Comparison of ENCODE assay signal across 21 cellular contexts in the genomic region with DNA sequence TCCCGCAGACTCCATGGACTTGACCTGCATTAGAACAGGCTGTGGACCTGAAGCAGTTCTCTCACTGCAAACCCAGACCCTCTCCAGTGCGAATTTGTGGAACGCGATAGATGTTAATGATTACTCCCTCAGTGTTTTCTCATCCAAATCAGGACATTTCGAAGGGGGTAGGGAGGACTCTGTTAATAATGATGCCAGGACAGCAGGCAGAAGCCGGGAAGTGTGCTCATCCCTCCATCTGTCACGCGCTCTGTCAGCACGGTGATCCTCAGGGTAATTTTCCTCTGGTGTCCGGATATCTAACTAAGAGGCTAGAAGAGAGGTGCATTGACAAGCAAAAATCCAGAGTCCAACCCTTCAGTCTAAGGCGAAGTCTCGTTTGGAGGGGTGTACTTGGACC. TPM values are rescaled to one million over a fixed set of nuclear protein-coding genes. Genes with fewer than 3 reads are reported as not detected.
DNase-seq lines count a peak whose midpoint lies in the region; ATAC-seq and TF ChIP-seq lines count a peak whose summit lies in the region.
"Had no signal": no experiment of that assay in that cellular context is flagged by ENCODE, and none has a peak within 500 bp of the region (broad histone marks: within the 10 kb centered on the region; RNA-seq: fewer than 3 reads in every experiment).

No MANE protein-coding gene starts in this region.

- peaks cover 55% of the 10 kb centered on the region for H3K36me3 Mint-ChIP-seq in CD4-positive, alpha-beta T cell (ENCODE audit: low read depth)
- H3K36me3 Mint-ChIP-seq in H9 (ENCODE audit: insufficient read depth in 1 of 3, low read depth in 3 of 3) = peaks cover 3 to 16% (median 10%) of the 10 kb centered on the region in 3 experiments; a peak in 5 of 7 replicates
- H3K36me3 Mint-ChIP-seq in activated B cell treated with CpG ODN at 0.5 μM for 24 hours (ENCODE audit: low read depth) = peaks cover 50% of the 10 kb centered on the region
- H3K36me3 Mint-ChIP-seq in type B pancreatic cell = peaks cover 18% of the 10 kb centered on the region

- H2AK5ac ChIP-seq in H9 (ENCODE audit: insufficient read length, low read length) = no peak overlapping the region

- H3K27ac ChIP-seq in CD4-positive, alpha-beta T cell (ENCODE audit: low read depth, low read length) = no peak overlapping the region
- H3K27ac ChIP-seq in H9 (ENCODE audit: insufficient read length, low read depth, low read length) = no peak overlapping the region
- H3K27ac ChIP-seq: body of pancreas, esophagus muscularis mucosa, thoracic aorta had no signal

- H3K4me1 ChIP-seq in H9 (ENCODE audit: insufficient read depth, low read length) = peaks cover 2% of the 10 kb centered on the region; the same call in 1 of the 2 replicates

- intact Hi-C loops in CD4-positive, alpha-beta T cell (cut with DNase I, micrococcal nuclease) = no loop called here
- intact Hi-C loops in activated B cell treated with CpG ODN at 0.5 μM for 24 hours (cut with micrococcal nuclease) = loop anchor here (10.0 kb wide), 2 partner anchors 446 to 1696 kb away; a partner anchor contains a TSS
- intact Hi-C loops in posterior vena cava (cut with DNase I) = no loop called here

- no peak overlapping the region; the same call in 1 of the 2 replicates for H3K14ac ChIP-seq in H9 (ENCODE audit: insufficient read depth, low read length)

- H2BK5ac ChIP-seq in H9 (ENCODE audit: insufficient read length, low read length) = no peak overlapping the region

- H3K9ac ChIP-seq in H9 (ENCODE audit: extremely low read depth, insufficient read length, low read length) = no peak overlapping the region

- H3K56ac ChIP-seq in H9 (ENCODE audit: insufficient read length, low read depth, low read length) = no peak overlapping the region

- TF ChIP-seq CTCF in CD4-positive, alpha-beta T cell (IDR thresholded peaks at IDR 0.05) = no peak
- TF ChIP-seq CTCF in H9 (conservative IDR thresholded peaks at IDR 0.05) = no peak
- TF ChIP-seq CTCF in activated B cell treated with CpG ODN at 0.5 μM for 24 hours (IDR thresholded peaks at IDR 0.05) = no peak
- TF ChIP-seq CTCF in type B pancreatic cell (conservative IDR thresholded peaks at IDR 0.05) = no peak

- H2BK12ac ChIP-seq in H9 (ENCODE audit: insufficient read length, low read depth, low read length) = no peak overlapping the region

- POLR2A ChIA-PET in CD4-positive, alpha-beta T cell (lab: Charles Lee) = interaction anchor here (0.5 kb wide), 1 partner anchor 12 kb away, joined by 3 read pairs; no protein-coding TSS in a partner anchor
- POLR2A ChIA-PET in activated B cell treated with CpG ODN at 0.5 μM for 24 hours (lab: Charles Lee) = interaction anchor here (2.6 to 24.2 kb wide), 3 partner anchors 8 to 93 kb away, joined by 7 to 683 read pairs (median 44); no protein-coding TSS in a partner anchor

- peaks cover 17% of the 10 kb centered on the region; the same call in 1 of the 2 replicates for H3K79me2 ChIP-seq in H9 (ENCODE audit: insufficient read depth, low read length)

- H2BK15ac ChIP-seq in H9 (ENCODE audit: low read depth, low read length) = no peak overlapping the region

- H3K23ac ChIP-seq in H9 (ENCODE audit: insufficient read length, low read depth, low read length) = no peak overlapping the region

- no peak for DNase-seq in CD4-positive, alpha-beta T cell
- DNase-seq in H9 (no peak), activated B cell treated with CpG ODN at 0.5 μM for 24 hours (no peak), left kidney (ENCODE audit: low read depth, low spot score) (peak; percentile 53), type B pancreatic cell (ENCODE audit: extremely low spot score, unreplicated experiment) (no peak), posterior vena cava (ENCODE audit: low spot score) (no peak), NCI-H69 (lab: John Stamatoyannopoulos, UW) (no peak)
- DNase-seq: activated naive CD4-positive, alpha-beta T cell treated with anti-CD3 and anti-CD28 coated beads, Interleukin-2, amount 50 U/mL, for 16 hours; AML-193; body of pancreas; DMS153; H7; heart left ventricle; Karpas-422; NCI-H1417 treated with DMSO at 0.1 percent for 48 hours; NCI-H2227 treated with DMSO at 0.1 percent for 48 hours; nucleus accumbens; stimulated activated CD4-positive, alpha-beta T cell treated with anti-CD3 and anti-CD28 coated beads, Interleukin-4, amount 100 ng/mL, for 4 hours had no signal

- H2BK20ac ChIP-seq in H9 (ENCODE audit: low read depth, low read length, poor library complexity, severe bottlenecking) = no peak overlapping the region

- no peaks in the 10 kb centered on the region for H3K27me3 ChIP-seq in CD4-positive, alpha-beta T cell (ENCODE audit: control insufficient read depth, insufficient read depth, low read length)
- no peaks in the 10 kb centered on the region for H3K27me3 ChIP-seq in H9 (ENCODE audit: insufficient read depth, low read length)
- H3K27me3 ChIP-seq: body of pancreas, dorsolateral prefrontal cortex, esophagus muscularis mucosa, heart left ventricle had no signal

- H4K5ac ChIP-seq in H9 (ENCODE audit: insufficient read length, low read depth, low read length) = peak overlapping the region; percentile 31

- H3K27ac Mint-ChIP-seq in CD4-positive, alpha-beta T cell = peak overlapping the region; percentile 85
- H3K27ac Mint-ChIP-seq in H9 (no peak overlapping the region), activated B cell treated with CpG ODN at 0.5 μM for 24 hours (peak overlapping the region; percentile 76), type B pancreatic cell (no peak overlapping the region)

- H3K79me1 ChIP-seq in H9 (ENCODE audit: insufficient read depth, low read depth, low read length, poor library complexity, severe bottlenecking) = peaks cover 18% of the 10 kb centered on the region

- H3K4ac ChIP-seq in H9 (ENCODE audit: low read depth, low read length) = no peak overlapping the region

- CTCF ChIA-PET in CD4-positive, alpha-beta T cell (lab: Charles Lee) = no interaction called here
- CTCF ChIA-PET in activated B cell treated with CpG ODN at 0.5 μM for 24 hours (lab: Charles Lee) = interaction anchor here (1.0 kb wide), 1 partner anchor 43 kb away, joined by 3 read pairs; no protein-coding TSS in a partner anchor

- H3K18ac ChIP-seq in H9 (ENCODE audit: insufficient read length, low read depth, low read length) = no peak overlapping the region

- H2BK120ac ChIP-seq in H9 (ENCODE audit: low read depth, low read length, poor library complexity, severe bottlenecking) = no peak overlapping the region

- H3K9me3 ChIP-seq in CD4-positive, alpha-beta T cell (ENCODE audit: control insufficient read depth, low read length) = no peaks in the 10 kb centered on the region
- no peaks in the 10 kb centered on the region for H3K9me3 ChIP-seq in H9 (ENCODE audit: control insufficient read depth, low read depth, low read length)
- H3K9me3 ChIP-seq: body of pancreas, esophagus muscularis mucosa, heart left ventricle, thoracic aorta had no signal

- ATAC-seq in CD4-positive, alpha-beta T cell (ENCODE audit: poor library complexity) = no peak
- ATAC-seq in activated B cell treated with CpG ODN at 0.5 μM for 24 hours (ENCODE audit: low read depth) = no peak
- ATAC-seq: body of pancreas, heart left ventricle had no signal

- peaks cover 83% of the 10 kb centered on the region for H3K4me1 Mint-ChIP-seq in CD4-positive, alpha-beta T cell (ENCODE audit: low read depth)
- peaks cover 2 to 7% of the 10 kb centered on the region in 2 experiments; a peak in 2 of 4 replicates for H3K4me1 Mint-ChIP-seq in H9
- H3K4me1 Mint-ChIP-seq in activated B cell treated with CpG ODN at 0.5 μM for 24 hours = peaks cover 94% of the 10 kb centered on the region
- peaks cover 32% of the 10 kb centered on the region for H3K4me1 Mint-ChIP-seq in type B pancreatic cell (ENCODE audit: unreplicated experiment)

- no peak overlapping the region for H4K8ac ChIP-seq in H9 (replicated peaks; ENCODE audit: insufficient read length, low read depth, low read length)

- no peaks in the 10 kb centered on the region for H4K20me1 ChIP-seq in H9 (ENCODE audit: control insufficient read depth, insufficient read depth, insufficient read length)

- H3K4me3 Mint-ChIP-seq in CD4-positive, alpha-beta T cell = no peak overlapping the region
- H3K4me3 Mint-ChIP-seq in H9 (no peak overlapping the region), activated B cell treated with CpG ODN at 0.5 μM for 24 hours (no peak overlapping the region), type B pancreatic cell (no peak overlapping the region)

- no peaks in the 10 kb centered on the region for H3K27me3 Mint-ChIP-seq in CD4-positive, alpha-beta T cell
- H3K27me3 Mint-ChIP-seq in H9 (ENCODE audit: low read depth) (no peaks in the 10 kb centered on the region), activated B cell treated with CpG ODN at 0.5 μM for 24 hours (no peaks in the 10 kb centered on the region), type B pancreatic cell (no peaks in the 10 kb centered on the region)

- H3K4me2 ChIP-seq in H9 (ENCODE audit: insufficient read depth, insufficient read length, low read length) = no peak overlapping the region

- H4K91ac ChIP-seq in H9 (ENCODE audit: insufficient read length, low read depth, low read length) = no peak overlapping the region

- no CpG with 5 or more reads among the region's 12 CpGs for WGBS in H9 (ENCODE audit: extremely low coverage, insufficient read length, low lambda C conversion rate)

- H3K23me2 ChIP-seq in H9 (ENCODE audit: insufficient read length, low read depth, low read length, poor library complexity, severe bottlenecking) = no peaks in the 10 kb centered on the region

- H3T11ph ChIP-seq in H9 (ENCODE audit: low read length) = no peak overlapping the region

- no peak overlapping the region for H2AFZ ChIP-seq in H9 (ENCODE audit: low read length)

- H3K9me3 Mint-ChIP-seq in CD4-positive, alpha-beta T cell = no peaks in the 10 kb centered on the region
- peaks cover 0 to 3% of the 10 kb centered on the region in 2 experiments; a peak in 1 of 5 replicates for H3K9me3 Mint-ChIP-seq in H9
- no peaks in the 10 kb centered on the region for H3K9me3 Mint-ChIP-seq in activated B cell treated with CpG ODN at 0.5 μM for 24 hours
- no peaks in the 10 kb centered on the region for H3K9me3 Mint-ChIP-seq in type B pancreatic cell

RNA-seq across cellular contexts. Expression of a gene that starts 18.8 kb away (rescaled TPM):
- 100 to 1,000 TPM; 130 to 134 TPM for total RNA-seq in CD4-positive, alpha-beta T cell
- total RNA-seq in H9 (2021) (53.9 and 55.6 TPM in 2 replicates), activated B cell treated with CpG ODN at 0.5 μM for 24 hours (278 and 318 TPM in 2 replicates), type B pancreatic cell (ENCODE audit: low replicate concordance) (45.9 and 51.5 TPM in 2 replicates), posterior vena cava (10 to 100 TPM; 74.5 to 90.8 TPM)

Comparison
In these comparisons a context has a peak if more than half of its experiments do, and no peak if none do; other contexts are left out.
1. H3K27ac Mint-ChIP-seq: peak in CD4-positive, alpha-beta T cell (single experiment) and activated B cell treated with CpG ODN at 0.5 μM for 24 hours (single experiment); none in H9 (0 of 3) and type B pancreatic cell (single experiment).